In the genomic region with DNA sequence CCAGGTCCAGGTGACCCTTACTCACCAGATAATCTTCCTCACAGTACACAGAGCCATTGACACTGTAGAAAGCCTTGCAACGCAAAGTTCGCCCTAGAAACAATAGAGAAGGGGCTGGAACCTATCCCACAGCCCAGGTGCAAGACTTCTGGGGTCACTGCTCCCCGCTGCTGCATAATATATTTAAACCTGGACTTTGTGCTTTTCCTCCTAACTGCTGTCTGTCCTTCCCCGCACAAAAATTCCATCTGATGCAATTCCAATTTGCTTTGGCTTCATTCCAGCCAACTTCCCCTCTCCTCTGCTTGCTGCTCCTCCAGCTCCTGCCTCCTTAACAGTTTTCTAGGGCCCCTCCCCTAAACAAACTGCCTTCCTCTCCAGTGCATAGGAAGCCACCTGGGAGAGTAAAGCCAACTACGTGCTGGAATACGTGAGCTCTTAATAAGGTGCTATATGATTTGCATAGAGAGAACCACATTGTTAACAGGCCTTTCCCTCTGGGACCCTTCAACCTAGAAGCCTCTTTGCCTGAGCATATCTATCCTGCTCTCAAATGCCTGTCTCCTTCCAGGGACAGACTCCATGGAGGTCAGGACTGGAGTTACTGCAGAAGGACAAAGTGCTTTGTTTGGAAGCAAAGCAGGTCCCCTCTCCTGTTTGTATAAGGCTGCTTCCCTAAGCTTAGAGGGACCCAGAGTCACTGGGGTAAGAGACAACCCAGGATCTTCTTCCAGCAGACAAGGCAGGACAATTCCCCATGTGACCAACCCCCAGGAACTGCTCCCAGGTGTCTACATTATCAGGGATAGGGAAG, we compare ENCODE assay signal across 6 cellular contexts. TPM values are rescaled to one million over a fixed set of nuclear protein-coding genes. Genes with fewer than 3 reads are reported as not detected.
DNase-seq lines count a peak whose midpoint lies in the region; ATAC-seq and TF ChIP-seq lines count a peak whose summit lies in the region.

No MANE protein-coding gene starts in this region.

- no peak overlapping the region for H2BK120ac ChIP-seq in H9 (ENCODE audit: low read depth, low read length, poor library complexity, severe bottlenecking)

- no peaks in the 10 kb centered on the region for H3K9me3 ChIP-seq in H9 (ENCODE audit: control insufficient read depth, low read depth, low read length)
- H3K9me3 ChIP-seq in muscle layer of duodenum (ENCODE audit: control insufficient read depth in 1 of 2, low read length in 2 of 2), result no peaks in the 10 kb centered on the region

- no peak overlapping the region for H2BK15ac ChIP-seq in H9 (ENCODE audit: low read depth, low read length)

- peak overlapping the region; percentile 96 to 100 (median 98) for H3K27ac Mint-ChIP-seq in H9

- H3K27me3 ChIP-seq in H9 (ENCODE audit: insufficient read depth, low read length) (no peaks in the 10 kb centered on the region), muscle layer of duodenum (ENCODE audit: low read depth, low read length) (peaks cover 6% of the 10 kb centered on the region)

- H3K4ac ChIP-seq in H9 (ENCODE audit: low read depth, low read length), result no peak overlapping the region; the same call in 1 of the 2 replicates

- H3T11ph ChIP-seq in H9 (ENCODE audit: low read length), result no peak overlapping the region

- no peaks in the 10 kb centered on the region for H4K20me1 ChIP-seq in H9 (ENCODE audit: control insufficient read depth, insufficient read depth, insufficient read length)

- no CpG with 5 or more reads among the region's 6 CpGs for WGBS in H9 (ENCODE audit: extremely low coverage, insufficient read length, low lambda C conversion rate)

- no peak for DNase-seq in H9
- peak; percentile 41 for DNase-seq in amniotic epithelial cell (ENCODE audit: low read depth)
- no peak for DNase-seq in GM13977 (ENCODE audit: low spot score)
- DNase-seq in HPDE6-E6E7 (ENCODE audit: extremely low spot score), result no peak

- H3K27me3 Mint-ChIP-seq in H9 (ENCODE audit: low read depth), result no peaks in the 10 kb centered on the region; the same call in none of the 2 replicates

- peak overlapping the region; percentile 2 for H4K91ac ChIP-seq in H9 (ENCODE audit: insufficient read length, low read depth, low read length)

- H3K4me3 Mint-ChIP-seq in H9, result peak overlapping the region in 1 of 2 experiments; percentile 25; a peak in 3 of 5 replicates

- peaks cover 0 to 6% of the 10 kb centered on the region in 2 donors for H3K36me3 ChIP-seq in muscle layer of duodenum (ENCODE audit: control insufficient read depth in 1 of 2, insufficient read depth in 2 of 2, low read length in 2 of 2)

- ATAC-seq in GM18909 (IDR thresholded peaks at IDR 0.05; ENCODE audit: poor library complexity, unreplicated experiment), result no peak

- H3K4me1 ChIP-seq in H9 (ENCODE audit: insufficient read depth, low read length) (peaks cover 20% of the 10 kb centered on the region), muscle layer of duodenum (ENCODE audit: control insufficient read depth in 1 of 2, insufficient read depth in 2 of 2, low read length in 2 of 2) (peaks cover 16 to 37% of the 10 kb centered on the region in 2 donors)

- H3K9ac ChIP-seq in H9 (ENCODE audit: extremely low read depth, insufficient read length, low read length), result no peak overlapping the region

- no peaks in the 10 kb centered on the region for H3K9me3 Mint-ChIP-seq in H9

- TF ChIP-seq CTCF in H9 (conservative IDR thresholded peaks at IDR 0.05) (no peak), GM13977 (IDR thresholded peaks at IDR 0.05; ENCODE audit: extremely low read depth, insufficient read depth, missing control alignments) (no peak)

- no peak overlapping the region for H4K8ac ChIP-seq in H9 (replicated peaks; ENCODE audit: insufficient read length, low read depth, low read length)

- H3K23ac ChIP-seq in H9 (ENCODE audit: insufficient read length, low read depth, low read length), result no peak overlapping the region

- peaks cover 10% of the 10 kb centered on the region for H3K23me2 ChIP-seq in H9 (ENCODE audit: insufficient read length, low read depth, low read length, poor library complexity, severe bottlenecking)

- H2BK5ac ChIP-seq in H9 (ENCODE audit: insufficient read length, low read length), result no peak overlapping the region

- H2AFZ ChIP-seq in H9 (ENCODE audit: low read length), result no peak overlapping the region

- peak overlapping the region; percentile 25 for H2BK12ac ChIP-seq in H9 (ENCODE audit: insufficient read length, low read depth, low read length)

- 0 out of 2 replicates have a peak, but pooled peaks cover 2% of the 10 kb centered on the region for H3K79me2 ChIP-seq in H9 (ENCODE audit: insufficient read depth, low read length)

- peaks cover 45 to 55% of the 10 kb centered on the region in 2 experiments for H3K4me1 Mint-ChIP-seq in H9

- peak overlapping the region; percentile 37 for H3K27ac ChIP-seq in H9 (ENCODE audit: insufficient read length, low read depth, low read length)
- peak overlapping the region; percentile 58 for H3K27ac ChIP-seq in muscle layer of duodenum (ENCODE audit: low read length)

- peak overlapping the region; percentile 9 for H3K4me2 ChIP-seq in H9 (ENCODE audit: insufficient read depth, insufficient read length, low read length)

- in situ Hi-C loops in GM13977 (cut with MboI; ENCODE audit: low pct_unique_long_range_greater_than_20kb, low sequenced_read_pairs, unreplicated experiment), result loop anchor here (10.0 kb wide), 1 partner anchor 78 kb away; the partner anchor contains the start of gene CDH24

- no peak overlapping the region for H3K56ac ChIP-seq in H9 (ENCODE audit: insufficient read length, low read depth, low read length)

- H3K4me3 ChIP-seq in muscle layer of duodenum (ENCODE audit: low read depth in 1 of 2, low read length in 2 of 2), result no peak overlapping the region

- H3K14ac ChIP-seq in H9 (ENCODE audit: insufficient read depth, low read length), result peak overlapping the region; percentile 36; the same call in 1 of the 2 replicates

- peaks cover 27 to 78% (median 75%) of the 10 kb centered on the region in 3 experiments; a peak in 6 of 7 replicates for H3K36me3 Mint-ChIP-seq in H9 (ENCODE audit: insufficient read depth in 1 of 3, low read depth in 3 of 3)

- H3K18ac ChIP-seq in H9 (ENCODE audit: insufficient read length, low read depth, low read length), result peak overlapping the region; percentile 18

- no peak overlapping the region for H2BK20ac ChIP-seq in H9 (ENCODE audit: low read depth, low read length, poor library complexity, severe bottlenecking)

- H2AK5ac ChIP-seq in H9 (ENCODE audit: insufficient read length, low read length), result peak overlapping the region; percentile 56

- no peaks in the 10 kb centered on the region for H3K79me1 ChIP-seq in H9 (ENCODE audit: insufficient read depth, low read depth, low read length, poor library complexity, severe bottlenecking)

- H4K5ac ChIP-seq in H9 (ENCODE audit: insufficient read length, low read depth, low read length), result no peak overlapping the region

RNA-seq across cellular contexts. Expression of gene AJUBA, which starts 5.5 kb away (rescaled TPM):
- total RNA-seq in H9 (2021), result 44.3 and 44.9 TPM in 2 replicates

RNA-seq across cellular contexts. Expression of gene HAUS4, which starts 19.9 kb away (rescaled TPM):
- total RNA-seq in H9 (2021), result 62.7 and 66.3 TPM in 2 replicates

RNA-seq across cellular contexts. Expression of gene C14orf93, which starts 33.1 kb away (rescaled TPM):
- total RNA-seq in H9 (2021), result 6.9 and 8.2 TPM in 2 replicates

RNA-seq across cellular contexts. Expression of gene PRMT5, which starts 47.7 kb away (rescaled TPM):
- total RNA-seq in H9 (2021), result 141 and 147 TPM in 2 replicates

RNA-seq across cellular contexts. Expression of gene PSMB5, which starts 57.9 kb away (rescaled TPM):
- total RNA-seq in H9 (2021), result 252 and 253 TPM in 2 replicates
